ENCODE assay signal across 8 cellular contexts in genomic region chr10:69335063-69335587, GRCh38. TPM values are rescaled to one million over a fixed set of nuclear protein-coding genes. Genes with fewer than 3 reads are reported as not detected.
DNase-seq lines count a peak whose midpoint lies in the region; ATAC-seq and TF ChIP-seq lines count a peak whose summit lies in the region.

No MANE protein-coding gene starts in this region.

- no peak for TF ChIP-seq CTCF in ovary (IDR thresholded peaks at IDR 0.05)
- no peak for TF ChIP-seq CTCF in tibial nerve (IDR thresholded peaks at IDR 0.05)

- peaks cover 74 to 86% (median 80%) of the 10 kb centered on the region in 3 donors for H3K4me1 Mint-ChIP-seq in T-cell
- H3K4me1 Mint-ChIP-seq in effector memory CD8-positive, alpha-beta T cell (ENCODE audit: low read depth in 2 of 2), result peaks cover 54 to 56% of the 10 kb centered on the region in 2 donors

- ATAC-seq in GM19455 (IDR thresholded peaks at IDR 0.05; ENCODE audit: unreplicated experiment), result peak; percentile 58
- ATAC-seq in T-cell (replicated peaks in 1 of 4), result peak; percentile 81 to 84 (median 82)
- ATAC-seq in effector memory CD8-positive, alpha-beta T cell (replicated peaks), result peak; percentile 95
- ATAC-seq in GM21723 (IDR thresholded peaks at IDR 0.05; ENCODE audit: unreplicated experiment), result no peak
- no peak for ATAC-seq in HG03139 (IDR thresholded peaks at IDR 0.05; ENCODE audit: unreplicated experiment)

- H3K9me3 Mint-ChIP-seq in T-cell, result no peaks in the 10 kb centered on the region
- no peaks in the 10 kb centered on the region for H3K9me3 Mint-ChIP-seq in effector memory CD8-positive, alpha-beta T cell

- H3K27ac ChIP-seq in ovary (peak overlapping the region; percentile 16 to 30), tibial nerve (peak overlapping the region in 2 of 4 donors; percentile 37 to 53)

- no peak for TF ChIP-seq POLR2A in ovary (IDR thresholded peaks at IDR 0.05)
- TF ChIP-seq POLR2A in tibial nerve (IDR thresholded peaks at IDR 0.05), result no peak

- no peak overlapping the region for H3K4me3 ChIP-seq in ovary
- no peak overlapping the region for H3K4me3 ChIP-seq in tibial nerve

- POLR2A ChIA-PET in T-cell (lab: Charles Lee), result interaction anchor here in 1 of 2 donors (0.6 kb wide), 1 partner anchor 10 kb away, joined by 7 read pairs; no protein-coding TSS in a partner anchor

- no peaks in the 10 kb centered on the region for H3K27me3 Mint-ChIP-seq in T-cell
- H3K27me3 Mint-ChIP-seq in effector memory CD8-positive, alpha-beta T cell, result no peaks in the 10 kb centered on the region

- intact Hi-C loops in ovary (cut with DNase I), result no loop called here

- no peaks in the 10 kb centered on the region for H3K36me3 ChIP-seq in ovary
- no peaks in the 10 kb centered on the region for H3K36me3 ChIP-seq in tibial nerve

- peaks cover 8% of the 10 kb centered on the region for H3K36me3 Mint-ChIP-seq in T-cell
- H3K36me3 Mint-ChIP-seq in effector memory CD8-positive, alpha-beta T cell (ENCODE audit: insufficient read depth), result peaks cover 24% of the 10 kb centered on the region

- H3K4me3 Mint-ChIP-seq in T-cell, result peak overlapping the region; percentile 65 to 80 (median 66)
- H3K4me3 Mint-ChIP-seq in effector memory CD8-positive, alpha-beta T cell, result peak overlapping the region; percentile 71 to 78

- 5 to 14% (median 10%) methylated on average over 13 of the region's 13 CpGs for WGBS in ovary, 3 donors
- 30 to 52% methylated on average over 7 to 11 of the region's 13 CpGs for WGBS in tibial nerve, 2 donors

- H3K27ac Mint-ChIP-seq in T-cell, result peak overlapping the region; percentile 82 to 85
- peak overlapping the region; percentile 7 to 97 for H3K27ac Mint-ChIP-seq in effector memory CD8-positive, alpha-beta T cell

- no peaks in the 10 kb centered on the region for H3K9me3 ChIP-seq in ovary
- H3K9me3 ChIP-seq in tibial nerve, result no peaks in the 10 kb centered on the region

- CTCF ChIA-PET in T-cell (lab: Charles Lee), result interaction anchor here in 1 of 2 donors (0.6 kb wide), 1 partner anchor 96 kb away, joined by 4 read pairs; no protein-coding TSS in a partner anchor

- TF ChIP-seq EP300 in ovary (IDR thresholded peaks at IDR 0.05), result no peak
- TF ChIP-seq EP300 in tibial nerve (IDR thresholded peaks at IDR 0.05), result no peak

- DNase-seq in T-cell (peak in 6 of 34 experiments; percentile 17 to 39 (median 26)), ovary (peak in 4 of 5 donors; percentile 44 to 77 (median 54)), tibial nerve (ENCODE audit: low spot score in 2 of 2) (no peak), 8988T (no peak)
- peak in 2 of 3 experiments; percentile 18 to 33 for DNase-seq in effector memory CD8-positive, alpha-beta T cell

- H3K27me3 ChIP-seq in ovary (no peaks in the 10 kb centered on the region), tibial nerve (no peaks in the 10 kb centered on the region)

- H3K4me1 ChIP-seq in ovary (ENCODE audit: insufficient read depth) (peaks cover 22% of the 10 kb centered on the region), tibial nerve (peaks cover 0 to 68% (median 23%) of the 10 kb centered on the region in 4 donors)

RNA-seq across cellular contexts. Expression of gene HK1, which starts 56.8 kb away (rescaled TPM):
- total RNA-seq in T-cell (10 to 100 TPM; 66.3 to 85.5 (median 83.6) TPM), ovary (10 to 100 TPM; 12.8 to 40.2 (median 35.8) TPM), tibial nerve (10 to 100 TPM; 27.3 to 54.0 (median 30.1) TPM)
- 10 to 100 TPM; 19.9 to 63.1 TPM for polyA plus RNA-seq in ovary

Comparison
In these comparisons a context has a peak if more than half of its experiments do, and no peak if none do; other contexts are left out.
1. ATAC-seq: peak in GM19455 (single experiment), T-cell (4 of 4) and effector memory CD8-positive, alpha-beta T cell (single experiment); none in GM21723 (single experiment) and HG03139 (single experiment).
2. DNase-seq: peak in effector memory CD8-positive, alpha-beta T cell (2 of 3) and ovary (4 of 5); none in tibial nerve (0 of 2) and 8988T (single experiment).